ENCODE assay signal across 16 cellular contexts in the genomic region with DNA sequence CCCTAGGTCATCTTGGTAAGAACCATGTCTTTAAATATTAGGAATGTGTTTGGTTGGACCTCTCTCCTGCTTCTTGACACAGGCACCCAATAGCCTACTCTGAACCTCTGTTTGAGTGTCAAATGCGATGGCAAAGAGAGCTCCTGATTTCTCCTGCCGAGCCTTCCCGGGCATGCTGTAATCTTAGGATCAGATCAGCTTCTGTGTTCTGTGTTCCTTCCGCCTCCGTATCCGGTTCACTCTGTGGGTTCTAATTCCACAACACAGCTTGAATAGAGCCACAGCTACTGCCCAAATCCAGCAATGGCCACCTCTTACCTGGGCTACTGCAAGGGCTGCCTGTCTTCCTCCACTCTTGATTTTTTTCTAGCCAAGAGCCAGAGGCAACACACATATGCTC.
DNase-seq lines count a peak whose midpoint lies in the region; ATAC-seq, FAIRE-seq and TF ChIP-seq lines count a peak whose summit lies in the region.
"Had no signal": no experiment of that assay in that cellular context is flagged by ENCODE, and none has a peak within 500 bp of the region (broad histone marks: within the 10 kb centered on the region; RNA-seq: fewer than 3 reads in every experiment).

No MANE protein-coding gene starts in this region.

- BruUV-seq in HepG2 (replicated peaks; lab: Mats Ljungman, UMichigan), result no TSS peak
- no TSS peak for BruUV-seq in endothelial cell of umbilical vein (replicated peaks; lab: Mats Ljungman, UMichigan)
- no TSS peak for BruUV-seq in Calu3 (replicated peaks; lab: Mats Ljungman, UMichigan)

- H3K4me1 ChIP-seq in HepG2 (ENCODE audit: insufficient read depth, low read length), result peaks cover 20% of the 10 kb centered on the region
- H3K4me1 ChIP-seq in right lobe of liver, result no peaks in the 10 kb centered on the region
- peaks cover 7% of the 10 kb centered on the region for H3K4me1 ChIP-seq in endothelial cell of umbilical vein (ENCODE audit: control insufficient read depth, extremely low read depth, insufficient read depth, low read length)
- no peaks in the 10 kb centered on the region for H3K4me1 ChIP-seq in small intestine (ENCODE audit: control insufficient read depth in 2 of 2, insufficient read depth in 1 of 2, low read depth in 1 of 2, low read length in 1 of 2)

- H3K4me2 ChIP-seq in HepG2 (ENCODE audit: low read depth, low read length) (no peak overlapping the region), endothelial cell of umbilical vein (ENCODE audit: insufficient read depth, low read length) (no peak overlapping the region)
- H3K4me2 ChIP-seq: GM23338 had no signal

- no peak overlapping the region for H3K27ac Mint-ChIP-seq in osteocyte (ENCODE audit: unreplicated experiment)
- no peak overlapping the region for H3K27ac Mint-ChIP-seq in Calu3 (ENCODE audit: unreplicated experiment)
- H3K27ac Mint-ChIP-seq: CD14-positive monocyte, GM23338 had no signal

- dilution Hi-C loops in endothelial cell of umbilical vein (cut with MboI; ENCODE audit: extremely low pct_ligation_motif_present, low sequenced_read_pairs), result no loop called here

- TF ChIP-seq CTCF in HepG2 (CRISPR knock-in tag; IDR thresholded peaks at IDR 0.05), result no peak
- no peak for TF ChIP-seq CTCF in right lobe of liver (IDR thresholded peaks at IDR 0.05)
- no peak for TF ChIP-seq CTCF in endothelial cell of umbilical vein (IDR thresholded peaks at IDR 0.05; ENCODE audit: extremely low read depth in 1 of 2, insufficient read depth in 1 of 2, low read depth in 1 of 2, low read length in 2 of 2)
- no peak for TF ChIP-seq CTCF in osteocyte (IDR thresholded peaks at IDR 0.05)
- no peak for TF ChIP-seq CTCF in Calu3 (IDR thresholded peaks at IDR 0.05; ENCODE audit: unreplicated experiment)

- H3K27me3 ChIP-seq in HepG2 (ENCODE audit: control insufficient read depth in 1 of 2, insufficient read depth in 2 of 2, low read length in 2 of 2), result no peaks in the 10 kb centered on the region
- no peaks in the 10 kb centered on the region for H3K27me3 ChIP-seq in right lobe of liver
- no peaks in the 10 kb centered on the region for H3K27me3 ChIP-seq in endothelial cell of umbilical vein (ENCODE audit: control insufficient read depth in 2 of 2, insufficient read depth in 2 of 2, low read length in 2 of 2)
- peaks cover 0 to 2% of the 10 kb centered on the region in 2 donors for H3K27me3 ChIP-seq in small intestine (ENCODE audit: control insufficient read depth in 2 of 2, insufficient read depth in 2 of 2, low read length in 2 of 2)

- H3K4me3 Mint-ChIP-seq in osteocyte (ENCODE audit: unreplicated experiment) (no peak overlapping the region), Calu3 (ENCODE audit: low read depth, unreplicated experiment) (no peak overlapping the region)
- H3K4me3 Mint-ChIP-seq: CD4-positive, alpha-beta memory T cell; GM23338 had no signal

- POLR2A ChIA-PET in HepG2 (lab: Yijun Ruan, JAX), result no interaction called here
- POLR2A ChIA-PET in endothelial cell of umbilical vein (lab: Charles Lee), result no interaction called here

- no peaks in the 10 kb centered on the region for H3K9me1 ChIP-seq in endothelial cell of umbilical vein (replicated peaks; ENCODE audit: control insufficient read depth, extremely low read depth, insufficient read depth, low read length)

- no peak overlapping the region for H3K9ac ChIP-seq in HepG2 (ENCODE audit: insufficient read depth, low read depth, low read length)
- no peak overlapping the region for H3K9ac ChIP-seq in endothelial cell of umbilical vein (replicated peaks; ENCODE audit: extremely low read depth, insufficient read depth, low read length)

- intact Hi-C loops in HepG2 (cut with micrococcal nuclease; ENCODE audit: unreplicated experiment), result no loop called here
- intact Hi-C loops in right lobe of liver (cut with DNase I), result no loop called here
- intact Hi-C loops in endothelial cell of umbilical vein (cut with micrococcal nuclease), result no loop called here
- intact Hi-C loops in Calu3 (cut with micrococcal nuclease; ENCODE audit: unreplicated experiment), result no loop called here

- H3K9me3 ChIP-seq in HepG2 (ENCODE audit: low read length), result no peaks in the 10 kb centered on the region
- H3K9me3 ChIP-seq in right lobe of liver, result no peaks in the 10 kb centered on the region
- no peaks in the 10 kb centered on the region for H3K9me3 ChIP-seq in endothelial cell of umbilical vein (replicated peaks; ENCODE audit: control insufficient read depth, insufficient read depth, low read length)
- no peaks in the 10 kb centered on the region for H3K9me3 ChIP-seq in small intestine (ENCODE audit: control insufficient read depth, low read depth)

- TF ChIP-seq POLR2A in HepG2 (IDR thresholded peaks at IDR 0.05; ENCODE audit: insufficient read depth in 1 of 2, low read depth in 2 of 2, low read length in 2 of 2) (no peak), right lobe of liver (IDR thresholded peaks at IDR 0.05) (no peak), endothelial cell of umbilical vein (IDR thresholded peaks at IDR 0.05; ENCODE audit: low read depth, low read length) (no peak)

- TF ChIP-seq EP300 in HepG2 (IDR thresholded peaks at IDR 0.05; ENCODE audit: low read depth in 2 of 2, low read length in 2 of 2), result no peak
- TF ChIP-seq EP300 in HepG2 (CRISPR knock-in tag; IDR thresholded peaks at IDR 0.05; ENCODE audit: borderline replicate concordance), result no peak

- ATAC-seq in HepG2 (no peak), right lobe of liver (no peak)
- ATAC-seq: GM23338 had no signal

- H3K9me3 Mint-ChIP-seq in osteocyte (ENCODE audit: unreplicated experiment) (no peaks in the 10 kb centered on the region), Calu3 (ENCODE audit: low read depth, unreplicated experiment) (no peaks in the 10 kb centered on the region)
- H3K9me3 Mint-ChIP-seq: CD4-positive, alpha-beta memory T cell; GM23338 had no signal

- H4K20me1 ChIP-seq in HepG2 (ENCODE audit: insufficient read depth, low read length) (no peaks in the 10 kb centered on the region), endothelial cell of umbilical vein (replicated peaks; ENCODE audit: control insufficient read depth, extremely low read depth, insufficient read depth, low read length) (no peaks in the 10 kb centered on the region)

- TF ChIP-seq RAD21 in HepG2 (CRISPR knock-in tag; IDR thresholded peaks at IDR 0.05), result no peak

- H3K36me3 Mint-ChIP-seq in osteocyte (ENCODE audit: unreplicated experiment) (no peaks in the 10 kb centered on the region), Calu3 (ENCODE audit: insufficient read depth, unreplicated experiment) (no peaks in the 10 kb centered on the region)
- H3K36me3 Mint-ChIP-seq: CD14-positive monocyte; CD4-positive, alpha-beta memory T cell had no signal

- H2AFZ ChIP-seq in HepG2 (ENCODE audit: low read length) (peak overlapping the region; percentile 40), endothelial cell of umbilical vein (ENCODE audit: low read depth, low read length) (no peak overlapping the region)
- H2AFZ ChIP-seq: GM23338 had no signal

- in situ Hi-C loops in HepG2 (cut with HindIII; ENCODE audit: extremely low pct_ligation_motif_present, low pct_unique_long_range_greater_than_20kb), result no loop called here

- no peaks in the 10 kb centered on the region for H3K27me3 Mint-ChIP-seq in osteocyte (ENCODE audit: unreplicated experiment)
- no peaks in the 10 kb centered on the region for H3K27me3 Mint-ChIP-seq in Calu3 (ENCODE audit: unreplicated experiment)

- no peak overlapping the region for H3K4me3 ChIP-seq in HepG2 (replicated peaks in 1 of 3; ENCODE audit: insufficient read depth in 1 of 3, low read depth in 2 of 3, low read length in 3 of 3)
- H3K4me3 ChIP-seq in right lobe of liver, result no peak overlapping the region
- no peak overlapping the region for H3K4me3 ChIP-seq in endothelial cell of umbilical vein (replicated peaks in 1 of 3; ENCODE audit: insufficient read depth in 1 of 3, low read depth in 1 of 3, low read length in 3 of 3)
- no peak overlapping the region for H3K4me3 ChIP-seq in small intestine (ENCODE audit: low read depth in 1 of 2, low read length in 2 of 2)
- H3K4me3 ChIP-seq: GM23338 had no signal

- no peaks in the 10 kb centered on the region for H3K79me2 ChIP-seq in HepG2 (ENCODE audit: insufficient read depth, low read length)
- no peaks in the 10 kb centered on the region for H3K79me2 ChIP-seq in endothelial cell of umbilical vein (ENCODE audit: control insufficient read depth, insufficient read depth, low read length)

- H3K27ac ChIP-seq in HepG2 (ENCODE audit: extremely low read length, insufficient read depth, low read length), result no peak overlapping the region
- H3K27ac ChIP-seq in right lobe of liver, result no peak overlapping the region
- no peak overlapping the region for H3K27ac ChIP-seq in endothelial cell of umbilical vein (ENCODE audit: insufficient read depth, low read depth, low read length)
- no peak overlapping the region for H3K27ac ChIP-seq in small intestine (ENCODE audit: low read depth in 1 of 2, low read length in 1 of 2)

- DNase-seq in HepG2 (ENCODE audit: low spot score) (no peak), right lobe of liver (no peak), endothelial cell of umbilical vein (ENCODE audit: low read depth, low spot score) (no peak), osteocyte (ENCODE audit: extremely low spot score, unreplicated experiment) (peak; percentile 27), Calu3 (no peak), small intestine (no peak), kidney tubule cell (ENCODE audit: low spot score) (no peak)
- DNase-seq: ACHN; CD4-positive, alpha-beta memory T cell; DMS79 treated with DMSO at 0.1 percent for 48 hours; GF-D8; HCEC 1CT had no signal

- CTCF ChIA-PET in HepG2 (lab: Yijun Ruan, JAX; ENCODE audit: low intra/inter-chr PET ratio, low total read pairs) (no interaction called here), endothelial cell of umbilical vein (lab: Charles Lee) (interaction anchor here (1.0 kb wide), 1 partner anchor 12 kb away, joined by 3 read pairs; no protein-coding TSS in a partner anchor), Calu3 (lab: Charles Lee) (no interaction called here)

- FAIRE-seq in HepG2 (lab: Jason Lieb, UNC), result no peak
- no peak for FAIRE-seq in endothelial cell of umbilical vein (lab: Jason Lieb, UNC)
- no peak for FAIRE-seq in small intestine (lab: Jason Lieb, UNC)
- FAIRE-seq: A204.1, H54 had no signal

- H3K36me3 ChIP-seq in HepG2 (replicated peaks in 1 of 2; ENCODE audit: control insufficient read depth in 1 of 2, insufficient read depth in 2 of 2, low read length in 2 of 2) (no peaks in the 10 kb centered on the region), right lobe of liver (no peaks in the 10 kb centered on the region), endothelial cell of umbilical vein (ENCODE audit: control insufficient read depth in 2 of 2, extremely low read depth in 1 of 2, insufficient read depth in 2 of 2, low read length in 2 of 2) (no peaks in the 10 kb centered on the region), small intestine (ENCODE audit: control insufficient read depth in 2 of 2, insufficient read depth in 2 of 2, low read length in 2 of 2) (no peaks in the 10 kb centered on the region)

- H3K4me1 Mint-ChIP-seq in osteocyte (ENCODE audit: unreplicated experiment) (peaks cover 29% of the 10 kb centered on the region), Calu3 (ENCODE audit: low read depth, unreplicated experiment) (peaks cover 9% of the 10 kb centered on the region)

- WGBS in HepG2 (ENCODE audit: low lambda C conversion rate), result over 99% methylated on average over 6 of the region's 6 CpGs
- WGBS in right lobe of liver (ENCODE audit: insufficient coverage, low coverage, low lambda C conversion rate, missing lambda C conversion rate), result 84% methylated on average over 5 of the region's 6 CpGs
- 78 to 98% (median 96%) methylated on average over 6 of the region's 6 CpGs for WGBS in small intestine, 3 donors
